In genomic region chr13:98276486-98276885, GRCh38 we compare ENCODE assay signal across 21 cellular contexts.
DNase-seq lines count a peak whose midpoint lies in the region; ATAC-seq and TF ChIP-seq lines count a peak whose summit lies in the region.
"Had no signal": no experiment of that assay in that cellular context is flagged by ENCODE, and none has a peak within 500 bp of the region (broad histone marks: within the 10 kb centered on the region; RNA-seq: fewer than 3 reads in every experiment).

No MANE protein-coding gene starts in this region.

- H3K4me3 ChIP-seq in A673 (ENCODE audit: low read depth, low read length, poor library complexity, severe bottlenecking) (no peak overlapping the region), SJSA1 (no peak overlapping the region), hepatocyte (no peak overlapping the region), neural progenitor cell (no peak overlapping the region)
- H3K4me3 ChIP-seq in CD8-positive, alpha-beta T cell (ENCODE audit: low read depth, low read length), result no peak overlapping the region
- H3K4me3 ChIP-seq: HAP-1, Peyer's patch had no signal

- H3K9me3 Mint-ChIP-seq in neural progenitor cell, result peaks cover under 1% of the 10 kb centered on the region
- H3K9me3 Mint-ChIP-seq in activated CD4-positive, alpha-beta T cell treated with anti-CD3 and anti-CD28 coated beads, Interleukin-2, amount 10 ng/mL, durations not matched to agents 24 days and 14 days, result no peaks in the 10 kb centered on the region
- H3K9me3 Mint-ChIP-seq in CD8-positive, alpha-beta T cell, result no peaks in the 10 kb centered on the region

- no peak overlapping the region for H2AFZ ChIP-seq in hepatocyte
- no peak overlapping the region for H2AFZ ChIP-seq in neural progenitor cell (replicated peaks)

- H3K27me3 Mint-ChIP-seq in neural progenitor cell (ENCODE audit: insufficient read depth, low read depth), result peaks cover 3% of the 10 kb centered on the region
- peaks cover 5% of the 10 kb centered on the region for H3K27me3 Mint-ChIP-seq in activated CD4-positive, alpha-beta T cell treated with anti-CD3 and anti-CD28 coated beads, Interleukin-2, amount 10 ng/mL, durations not matched to agents 24 days and 14 days
- peaks cover 12% of the 10 kb centered on the region for H3K27me3 Mint-ChIP-seq in CD8-positive, alpha-beta T cell (ENCODE audit: low read depth)

- H3K9ac ChIP-seq in neural progenitor cell, result no peak overlapping the region

- BruUV-seq in A673 (replicated peaks; lab: Mats Ljungman, UMichigan), result no TSS peak

- H4K20me1 ChIP-seq in hepatocyte (ENCODE audit: insufficient read depth, poor library complexity, severe bottlenecking), result no peaks in the 10 kb centered on the region
- no peaks in the 10 kb centered on the region for H4K20me1 ChIP-seq in neural progenitor cell (ENCODE audit: low read depth)

- H3K79me2 ChIP-seq in hepatocyte, result peaks cover 86% of the 10 kb centered on the region
- peaks cover 79% of the 10 kb centered on the region for H3K79me2 ChIP-seq in neural progenitor cell (ENCODE audit: low read depth)

- intact Hi-C loops in A673 (cut with micrococcal nuclease; ENCODE audit: unreplicated experiment), result no loop called here
- intact Hi-C loops in activated CD4-positive, alpha-beta T cell treated with anti-CD3 and anti-CD28 coated beads, Interleukin-2, amount 10 ng/mL, durations not matched to agents 24 days and 14 days (cut with micrococcal nuclease), result no loop called here
- intact Hi-C loops in CD8-positive, alpha-beta T cell (cut with DNase I, micrococcal nuclease), result no loop called here

- no peak overlapping the region for H3K4me3 Mint-ChIP-seq in neural progenitor cell
- H3K4me3 Mint-ChIP-seq in activated CD4-positive, alpha-beta T cell treated with anti-CD3 and anti-CD28 coated beads, Interleukin-2, amount 10 ng/mL, durations not matched to agents 24 days and 14 days, result no peak overlapping the region
- no peak overlapping the region for H3K4me3 Mint-ChIP-seq in CD8-positive, alpha-beta T cell
- H3K4me3 Mint-ChIP-seq: CD14-positive monocyte had no signal

- POLR2A ChIA-PET in A673 (lab: Charles Lee; ENCODE audit: low non-redundant PET), result no interaction called here
- POLR2A ChIA-PET in CD8-positive, alpha-beta T cell (lab: Charles Lee), result no interaction called here

- CTCF ChIA-PET in A673 (lab: Charles Lee), result no interaction called here
- CTCF ChIA-PET in CD8-positive, alpha-beta T cell (lab: Charles Lee), result no interaction called here

- DNase-seq in A673 (ENCODE audit: low spot score) (no peak), SJSA1 (ENCODE audit: low read depth in 1 of 2, low spot score in 2 of 2) (no peak), hepatocyte (ENCODE audit: low spot score) (no peak), neural progenitor cell (ENCODE audit: low spot score) (no peak), cerebellar nuclear complex (lab: John Stamatoyannopoulos, UW) (no peak), NCI-H2081 treated with DMSO at 0.1 percent for 48 hours (lab: John Stamatoyannopoulos, UW) (no peak)
- DNase-seq in activated CD4-positive, alpha-beta T cell treated with anti-CD3 and anti-CD28 coated beads, Interleukin-2, amount 10 ng/mL, durations not matched to agents 24 days and 14 days, result no peak
- DNase-seq in CD8-positive, alpha-beta T cell, result no peak
- DNase-seq: DMS 273 treated with DMSO at 0.1 percent for 48 hours; GDM1; Kasumi-1; MM.1S; NCI-H1092; NCI-H2029 treated with DMSO at 0.1 percent for 48 hours; NCI-H2171 treated with DMSO at 0.1 percent for 48 hours; NCI-H748 treated with DMSO at 0.1 percent for 48 hours; NK-92 treated with Interleukin-12 subunit alpha and Interleukin-12 subunit beta, amount 100 ng/mL, for 24 hours; Peyer's patch had no signal

- H3K9me3 ChIP-seq in A673 (ENCODE audit: low read depth, low read length, poor library complexity, severe bottlenecking) (no peaks in the 10 kb centered on the region), SJSA1 (replicated peaks) (no peaks in the 10 kb centered on the region), hepatocyte (ENCODE audit: low read depth) (no peaks in the 10 kb centered on the region), neural progenitor cell (ENCODE audit: low read depth) (no peaks in the 10 kb centered on the region)
- H3K9me3 ChIP-seq in CD8-positive, alpha-beta T cell (ENCODE audit: low read length), result no peaks in the 10 kb centered on the region
- H3K9me3 ChIP-seq: HAP-1, Peyer's patch had no signal

- H3K27ac Mint-ChIP-seq in neural progenitor cell, result no peak overlapping the region
- no peak overlapping the region for H3K27ac Mint-ChIP-seq in activated CD4-positive, alpha-beta T cell treated with anti-CD3 and anti-CD28 coated beads, Interleukin-2, amount 10 ng/mL, durations not matched to agents 24 days and 14 days
- H3K27ac Mint-ChIP-seq in CD8-positive, alpha-beta T cell, result no peak overlapping the region
- H3K27ac Mint-ChIP-seq: CD14-positive monocyte had no signal

- H3K27me3 ChIP-seq in A673 (replicated peaks; ENCODE audit: insufficient read depth, low read depth, low read length, poor library complexity), result no peaks in the 10 kb centered on the region
- H3K27me3 ChIP-seq in SJSA1 (replicated peaks), result no peaks in the 10 kb centered on the region
- H3K27me3 ChIP-seq in hepatocyte, result no peaks in the 10 kb centered on the region
- no peaks in the 10 kb centered on the region for H3K27me3 ChIP-seq in neural progenitor cell
- peaks cover 5% of the 10 kb centered on the region for H3K27me3 ChIP-seq in CD8-positive, alpha-beta T cell (ENCODE audit: insufficient read depth, low read length)
- H3K27me3 ChIP-seq: Peyer's patch had no signal

- no peak for ATAC-seq in CD8-positive, alpha-beta T cell

- H3K4me2 ChIP-seq in hepatocyte (no peak overlapping the region), neural progenitor cell (peak overlapping the region; percentile 79)

- H3K27ac ChIP-seq in A673 (ENCODE audit: low read depth, low read length, poor library complexity, severe bottlenecking) (peak overlapping the region; percentile 29), SJSA1 (peak overlapping the region; percentile 31), hepatocyte (peak overlapping the region; percentile 25), neural progenitor cell (no peak overlapping the region)
- H3K27ac ChIP-seq in CD8-positive, alpha-beta T cell (ENCODE audit: low read depth, low read length), result no peak overlapping the region
- H3K27ac ChIP-seq: 22Rv1, Peyer's patch had no signal

- peaks cover 41% of the 10 kb centered on the region for H3F3A ChIP-seq in neural progenitor cell (ENCODE audit: low read depth)

- H3K4me1 ChIP-seq in A673 (ENCODE audit: insufficient read depth, low read length, poor library complexity, severe bottlenecking) (peaks cover 55% of the 10 kb centered on the region), SJSA1 (replicated peaks) (peaks cover 50% of the 10 kb centered on the region), hepatocyte (ENCODE audit: insufficient read depth) (peaks cover 45% of the 10 kb centered on the region), neural progenitor cell (peaks cover 63% of the 10 kb centered on the region)
- no peaks in the 10 kb centered on the region for H3K4me1 ChIP-seq in CD8-positive, alpha-beta T cell (ENCODE audit: insufficient read depth, low read length)

- TF ChIP-seq CTCF in A673 (conservative IDR thresholded peaks at IDR 0.05; ENCODE audit: low read depth, low read length) (no peak), hepatocyte (IDR thresholded peaks at IDR 0.05; ENCODE audit: poor library complexity) (no peak), neural progenitor cell (IDR thresholded peaks at IDR 0.05) (no peak)
- no peak for TF ChIP-seq CTCF in CD8-positive, alpha-beta T cell (IDR thresholded peaks at IDR 0.05)

- H3K36me3 ChIP-seq in A673 (ENCODE audit: insufficient read depth, low read length, poor library complexity, severe bottlenecking), result no peaks in the 10 kb centered on the region
- H3K36me3 ChIP-seq in SJSA1, result no peaks in the 10 kb centered on the region
- no peaks in the 10 kb centered on the region for H3K36me3 ChIP-seq in hepatocyte (replicated peaks; ENCODE audit: insufficient read depth, low read depth)
- no peaks in the 10 kb centered on the region for H3K36me3 ChIP-seq in neural progenitor cell
- no peaks in the 10 kb centered on the region for H3K36me3 ChIP-seq in CD8-positive, alpha-beta T cell (ENCODE audit: insufficient read depth, low read length)
- H3K36me3 ChIP-seq: HAP-1, Peyer's patch had no signal

- WGBS in hepatocyte (ENCODE audit: low lambda C conversion rate, missing lambda C conversion rate), result 79% methylated on average over 3 of the region's 3 CpGs

- no peaks in the 10 kb centered on the region for H3K9me2 ChIP-seq in hepatocyte (replicated peaks; ENCODE audit: insufficient read depth)

- H3K36me3 Mint-ChIP-seq in neural progenitor cell, result no peaks in the 10 kb centered on the region
- no peaks in the 10 kb centered on the region for H3K36me3 Mint-ChIP-seq in activated CD4-positive, alpha-beta T cell treated with anti-CD3 and anti-CD28 coated beads, Interleukin-2, amount 10 ng/mL, durations not matched to agents 24 days and 14 days (ENCODE audit: low read depth)
- H3K36me3 Mint-ChIP-seq in CD8-positive, alpha-beta T cell, result no peaks in the 10 kb centered on the region
- H3K36me3 Mint-ChIP-seq: CD14-positive monocyte had no signal

- H3K4me1 Mint-ChIP-seq in neural progenitor cell, result peaks cover 69% of the 10 kb centered on the region
- H3K4me1 Mint-ChIP-seq in activated CD4-positive, alpha-beta T cell treated with anti-CD3 and anti-CD28 coated beads, Interleukin-2, amount 10 ng/mL, durations not matched to agents 24 days and 14 days, result no peaks in the 10 kb centered on the region
- H3K4me1 Mint-ChIP-seq in CD8-positive, alpha-beta T cell (ENCODE audit: low read depth), result no peaks in the 10 kb centered on the region

Comparison
In these comparisons a context has a peak if more than half of its experiments do, and no peak if none do; other contexts are left out.
1. H3K27ac ChIP-seq: peak in A673 (single experiment), SJSA1 (single experiment) and hepatocyte (single experiment); none in neural progenitor cell (single experiment) and CD8-positive, alpha-beta T cell (single experiment).